ENCODE assay signal across 1 cellular context in genomic region chr6:32118782-32119628, GRCh38.
TF ChIP-seq lines count a peak whose summit lies in the region.

No MANE protein-coding gene starts in this region.

TF ChIP-seq in K562, 482 proteins besides CTCF, POLR2A, EP300 and RAD21 (continued from another document and continues in another):
- no peak for TF ChIP-seq ETV6 (IDR thresholded peaks at IDR 0.05; ENCODE audit: borderline replicate concordance in 1 of 2, low read depth in 2 of 2, low read length in 1 of 2)
- no peak for TF ChIP-seq ETV6 (CRISPR knock-in tag; IDR thresholded peaks at IDR 0.05; ENCODE audit: borderline replicate concordance)
- TF ChIP-seq BRD4 (IDR thresholded peaks at IDR 0.05): no peak
- TF ChIP-seq PHB2 (IDR thresholded peaks at IDR 0.05; ENCODE audit: low read depth): no peak
- no peak for TF ChIP-seq ZNF609 (CRISPR knock-in tag; IDR thresholded peaks at IDR 0.05; ENCODE audit: borderline replicate concordance)
- TF ChIP-seq ADNP (tag; IDR thresholded peaks at IDR 0.05): no peak
- no peak for TF ChIP-seq ARHGAP35 (IDR thresholded peaks at IDR 0.05; ENCODE audit: partially characterized antibody)
- TF ChIP-seq DLX4 (CRISPR knock-in tag; IDR thresholded peaks at IDR 0.05): no peak
- no peak for TF ChIP-seq CREB5 (CRISPR knock-in tag; IDR thresholded peaks at IDR 0.05)
- TF ChIP-seq ATF7 (IDR thresholded peaks at IDR 0.05): peak; percentile 41; the same call in 1 of the 2 replicates
- peak; percentile 90; the same call in 1 of the 2 replicates for TF ChIP-seq MBD1 (CRISPR knock-in tag; IDR thresholded peaks at IDR 0.05)
- TF ChIP-seq ZMIZ1 (IDR thresholded peaks at IDR 0.05; ENCODE audit: low read depth in 2 of 2, low read length in 2 of 2): peak in 1 of 2 experiments; percentile 57; a peak in 1 of 4 replicates
- TF ChIP-seq ZNF518B (CRISPR knock-in tag; IDR thresholded peaks at IDR 0.05): no peak
- TF ChIP-seq MTA2 (IDR thresholded peaks at IDR 0.05; ENCODE audit: low read depth): no peak
- TF ChIP-seq SPI1 (IDR thresholded peaks at IDR 0.05; ENCODE audit: borderline replicate concordance, low read depth, low read length): no peak
- TF ChIP-seq CHAMP1 (IDR thresholded peaks at IDR 0.05): no peak
- no peak for TF ChIP-seq MAFG (tag; conservative IDR thresholded peaks at IDR 0.05)
- no peak for TF ChIP-seq ID3 (CRISPR knock-in tag; IDR thresholded peaks at IDR 0.05)
- TF ChIP-seq ID3 (tag; IDR thresholded peaks at IDR 0.05): no peak
- 0 out of 2 replicates have a peak, but pooled peaks have one; percentile 19 for TF ChIP-seq BACH1 (tag; IDR thresholded peaks at IDR 0.05)
- TF ChIP-seq ZNF133 (CRISPR knock-in tag; IDR thresholded peaks at IDR 0.05): no peak
- no peak for TF ChIP-seq RBM39 (optimal IDR thresholded peaks at IDR 0.05; ENCODE audit: low read depth, low read length)
- peak; percentile 28; the same call in 1 of the 2 replicates for TF ChIP-seq ZNF384 (IDR thresholded peaks at IDR 0.05; ENCODE audit: low read depth, low read length)
- TF ChIP-seq HDAC3 (IDR thresholded peaks at IDR 0.05; ENCODE audit: borderline replicate concordance, partially characterized antibody): no peak
- peak; percentile 28; the same call in 1 of the 2 replicates for TF ChIP-seq EP400 (IDR thresholded peaks at IDR 0.05)
- 0 out of 2 replicates have a peak, but pooled peaks have one; percentile 32 for TF ChIP-seq ZNF592 (IDR thresholded peaks at IDR 0.05)
- peak in 1 of 2 experiments; percentile 68; a peak in 1 of 4 replicates for TF ChIP-seq SRF (CRISPR knock-in tag; IDR thresholded peaks at IDR 0.05)
- no peak for TF ChIP-seq ZBTB34 (CRISPR knock-in tag; IDR thresholded peaks at IDR 0.05)
- TF ChIP-seq NR2C1 (IDR thresholded peaks at IDR 0.05): peak; percentile 91
- TF ChIP-seq NR2C1 (tag; IDR thresholded peaks at IDR 0.05): peak; percentile 89
